ENCODE assay signal across 8 cellular contexts in genomic region chr11:59616396-59616982, GRCh38. TPM values are rescaled to one million over a fixed set of nuclear protein-coding genes. Genes with fewer than 3 reads are reported as not detected.
DNase-seq lines count a peak whose midpoint lies in the region; FAIRE-seq and TF ChIP-seq lines count a peak whose summit lies in the region.

No MANE protein-coding gene starts in this region.

- no peaks in the 10 kb centered on the region for H3K9me3 ChIP-seq in endothelial cell of umbilical vein (replicated peaks; ENCODE audit: control insufficient read depth, insufficient read depth, low read length)

- no peaks in the 10 kb centered on the region for H3K9me1 ChIP-seq in endothelial cell of umbilical vein (replicated peaks; ENCODE audit: control insufficient read depth, extremely low read depth, insufficient read depth, low read length)

- peak overlapping the region; percentile 82 for H3K4me2 ChIP-seq in endothelial cell of umbilical vein (ENCODE audit: insufficient read depth, low read length)

- TF ChIP-seq CTCF in endothelial cell of umbilical vein (IDR thresholded peaks at IDR 0.05; ENCODE audit: extremely low read depth in 1 of 2, insufficient read depth in 1 of 2, low read depth in 1 of 2, low read length in 2 of 2) (no peak), neural crest cell (conservative IDR thresholded peaks at IDR 0.05) (no peak)

- peak overlapping the region; percentile 62 for H3K27ac ChIP-seq in endothelial cell of umbilical vein (ENCODE audit: insufficient read depth, low read depth, low read length)

- no peaks in the 10 kb centered on the region for H4K20me1 ChIP-seq in endothelial cell of umbilical vein (replicated peaks; ENCODE audit: control insufficient read depth, extremely low read depth, insufficient read depth, low read length)

- peak; percentile 56 for TF ChIP-seq POLR2A in endothelial cell of umbilical vein (IDR thresholded peaks at IDR 0.05; ENCODE audit: low read depth, low read length)

- CTCF ChIA-PET in endothelial cell of umbilical vein (lab: Charles Lee): interaction anchor here (0.6 to 1.4 kb wide), 6 partner anchors 50 to 1918 kb away, joined by 3 to 8 read pairs (median 4); no protein-coding TSS in a partner anchor

- intact Hi-C loops in endothelial cell of umbilical vein (cut with micrococcal nuclease): loop anchor here (1.0 kb wide), 2 partner anchors 53 to 59 kb away; partner anchors contain the start of gene PATL1

- no peaks in the 10 kb centered on the region for H3K36me3 Mint-ChIP-seq in neural crest cell (ENCODE audit: low read depth)

- H2AFZ ChIP-seq in endothelial cell of umbilical vein (ENCODE audit: low read depth, low read length): peak overlapping the region; percentile 89

- peak overlapping the region; percentile 81 for H3K27ac Mint-ChIP-seq in neural crest cell (ENCODE audit: unreplicated experiment)

- no peak for FAIRE-seq in endothelial cell of umbilical vein (lab: Jason Lieb, UNC)

- no peaks in the 10 kb centered on the region for H3K27me3 ChIP-seq in endothelial cell of umbilical vein (ENCODE audit: control insufficient read depth in 2 of 2, insufficient read depth in 2 of 2, low read length in 2 of 2)

- DNase-seq in GF-D8 (lab: John Stamatoyannopoulos, UW) (peak; percentile 71), endothelial cell of umbilical vein (ENCODE audit: low read depth, low spot score) (no peak), neural crest cell (ENCODE audit: low read depth, low spot score) (no peak), NCI-H748 treated with DMSO at 0.1 percent for 48 hours (lab: John Stamatoyannopoulos, UW) (no peak), NCI-H345 treated with DMSO at 0.1 percent for 48 hours (lab: John Stamatoyannopoulos, UW; ENCODE audit: unreplicated experiment) (no peak)
- no peak for DNase-seq in activated CD4-positive, CD25-positive, alpha-beta regulatory T cell treated with anti-CD3 and anti-CD28 coated beads, Interleukin-2, amount 50 U/mL, for 72 hours
- no peak for DNase-seq in central memory CD4-positive, alpha-beta T cell

- no peaks in the 10 kb centered on the region for H3K9me3 Mint-ChIP-seq in neural crest cell

- H3K36me3 ChIP-seq in endothelial cell of umbilical vein (ENCODE audit: control insufficient read depth in 2 of 2, extremely low read depth in 1 of 2, insufficient read depth in 2 of 2, low read length in 2 of 2): no peaks in the 10 kb centered on the region

- no peaks in the 10 kb centered on the region for H3K27me3 Mint-ChIP-seq in neural crest cell (ENCODE audit: low read depth)

- H3K4me3 Mint-ChIP-seq in neural crest cell: peak overlapping the region; percentile 93

- POLR2A ChIA-PET in endothelial cell of umbilical vein (lab: Charles Lee): interaction anchor here (0.8 to 1.2 kb wide), 2 partner anchors 53 to 79 kb away, joined by 3 to 4 read pairs; partner anchors contain the start of gene PATL1

- peak overlapping the region; percentile 58 for H3K9ac ChIP-seq in endothelial cell of umbilical vein (replicated peaks; ENCODE audit: extremely low read depth, insufficient read depth, low read length)

- peaks cover 17% of the 10 kb centered on the region for H3K4me1 ChIP-seq in endothelial cell of umbilical vein (ENCODE audit: control insufficient read depth, extremely low read depth, insufficient read depth, low read length)

- H3K4me1 Mint-ChIP-seq in neural crest cell: peaks cover 30% of the 10 kb centered on the region

- BruUV-seq in endothelial cell of umbilical vein (replicated peaks; lab: Mats Ljungman, UMichigan): TSS peak; percentile 87

- dilution Hi-C loops in endothelial cell of umbilical vein (cut with MboI; ENCODE audit: extremely low pct_ligation_motif_present, low sequenced_read_pairs): no loop called here

- peaks cover 38% of the 10 kb centered on the region for H3K79me2 ChIP-seq in endothelial cell of umbilical vein (ENCODE audit: control insufficient read depth, insufficient read depth, low read length)

- H3K4me3 ChIP-seq in endothelial cell of umbilical vein (replicated peaks in 1 of 3; ENCODE audit: insufficient read depth in 1 of 3, low read depth in 1 of 3, low read length in 3 of 3): peak overlapping the region; percentile 11 to 66 (median 33)

TF ChIP-seq in PFSK-1, 5 proteins besides CTCF, POLR2A, EP300 and RAD21 (continues in another document):
- TF ChIP-seq SIN3A (IDR thresholded peaks at IDR 0.05; ENCODE audit: borderline replicate concordance, insufficient read depth, low read length): peak; percentile 38; the same call in 1 of the 2 replicates
- no peak for TF ChIP-seq FOXP2 (optimal IDR thresholded peaks at IDR 0.05; ENCODE audit: borderline replicate concordance, extremely low read depth, extremely low read length, insufficient read depth)
- TF ChIP-seq POLR2AphosphoS5 (IDR thresholded peaks at IDR 0.05; ENCODE audit: low read depth, low read length): peak; percentile 80
- TF ChIP-seq TAF1 (IDR thresholded peaks at IDR 0.05; ENCODE audit: borderline replicate concordance, insufficient read depth, low read length): peak; percentile 79; the same call in 1 of the 2 replicates

TF ChIP-seq in endothelial cell of umbilical vein, 7 proteins besides CTCF, POLR2A, EP300 and RAD21:
- TF ChIP-seq POLR2AphosphoS5 (IDR thresholded peaks at IDR 0.05; ENCODE audit: insufficient read depth, low read depth, low read length): no peak

RNA-seq across cellular contexts. Expression of gene OSBP, which starts 0.9 kb away (rescaled TPM):
- 19.0 TPM for polyA plus RNA-seq in PFSK-1 (2012; ENCODE audit: insufficient read length, low read depth)
- 37.5 and 37.9 TPM in 2 replicates for total RNA-seq in endothelial cell of umbilical vein
- 10.9 and 14.2 TPM in 2 replicates for polyA plus RNA-seq in endothelial cell of umbilical vein
- 17.2 and 18.1 TPM in 2 replicates for polyA plus RNA-seq in endothelial cell of umbilical vein (2011; cell fraction: cytosol; rRNA removed)
- polyA plus RNA-seq in endothelial cell of umbilical vein (2011; cell fraction: nucleus; rRNA removed): 37.5 and 42.5 TPM in 2 replicates
- polyA plus RNA-seq in endothelial cell of umbilical vein (2012): 34.5 and 38.5 TPM in 2 replicates
- polyA minus RNA-seq in endothelial cell of umbilical vein: 29.9 and 31.6 TPM in 2 replicates
- 18.4 TPM for polyA minus RNA-seq in endothelial cell of umbilical vein (2011; cell fraction: cytosol; rRNA and poly(A)+ RNA removed)
- polyA minus RNA-seq in endothelial cell of umbilical vein (2011; cell fraction: nucleus; rRNA and poly(A)+ RNA removed): 26.0 and 43.4 TPM in 2 replicates
- 30.0 and 30.5 TPM in 2 replicates for total RNA-seq in neural crest cell

RNA-seq across cellular contexts. Expression of gene PATL1, which starts 52.3 kb away (rescaled TPM):
- 28.8 TPM for polyA plus RNA-seq in PFSK-1 (2012; ENCODE audit: insufficient read length, low read depth)
- total RNA-seq in endothelial cell of umbilical vein (33.1 and 38.8 TPM in 2 replicates), neural crest cell (35.4 and 36.6 TPM in 2 replicates)
- 33.7 TPM in 2 replicates for polyA plus RNA-seq in endothelial cell of umbilical vein
- polyA plus RNA-seq in endothelial cell of umbilical vein (2011; cell fraction: cytosol; rRNA removed): 32.5 and 32.8 TPM in 2 replicates
- 29.2 and 35.6 TPM in 2 replicates for polyA plus RNA-seq in endothelial cell of umbilical vein (2011; cell fraction: nucleus; rRNA removed)
- 26.7 and 30.9 TPM in 2 replicates for polyA plus RNA-seq in endothelial cell of umbilical vein (2012)
- 30.1 and 34.5 TPM in 2 replicates for polyA minus RNA-seq in endothelial cell of umbilical vein
- polyA minus RNA-seq in endothelial cell of umbilical vein (2011; cell fraction: cytosol; rRNA and poly(A)+ RNA removed): 13.0 TPM
- polyA minus RNA-seq in endothelial cell of umbilical vein (2011; cell fraction: nucleus; rRNA and poly(A)+ RNA removed): 12.8 and 25.5 TPM in 2 replicates
